ENCODE assay signal across 3 cellular contexts in genomic region chr2:64845273-64845905, GRCh38.
TF ChIP-seq lines count a peak whose summit lies in the region.

No MANE protein-coding gene starts in this region.

TF ChIP-seq in SK-N-SH treated with all-trans-retinoic acid at 6 μM for 48 hours, 23 proteins besides CTCF, POLR2A, EP300 and RAD21 (continued from another document):
- TF ChIP-seq ZNF565 (CRISPR knock-in tag; conservative IDR thresholded peaks at IDR 0.05; ENCODE audit: low read depth) (no peak), GLIS3 (CRISPR knock-in tag; IDR thresholded peaks at IDR 0.05) (no peak), ZFP30 (CRISPR knock-in tag; IDR thresholded peaks at IDR 0.05) (no peak), SNAI2 (CRISPR knock-in tag; IDR thresholded peaks at IDR 0.05) (no peak)
- TF ChIP-seq, protein P1, sequence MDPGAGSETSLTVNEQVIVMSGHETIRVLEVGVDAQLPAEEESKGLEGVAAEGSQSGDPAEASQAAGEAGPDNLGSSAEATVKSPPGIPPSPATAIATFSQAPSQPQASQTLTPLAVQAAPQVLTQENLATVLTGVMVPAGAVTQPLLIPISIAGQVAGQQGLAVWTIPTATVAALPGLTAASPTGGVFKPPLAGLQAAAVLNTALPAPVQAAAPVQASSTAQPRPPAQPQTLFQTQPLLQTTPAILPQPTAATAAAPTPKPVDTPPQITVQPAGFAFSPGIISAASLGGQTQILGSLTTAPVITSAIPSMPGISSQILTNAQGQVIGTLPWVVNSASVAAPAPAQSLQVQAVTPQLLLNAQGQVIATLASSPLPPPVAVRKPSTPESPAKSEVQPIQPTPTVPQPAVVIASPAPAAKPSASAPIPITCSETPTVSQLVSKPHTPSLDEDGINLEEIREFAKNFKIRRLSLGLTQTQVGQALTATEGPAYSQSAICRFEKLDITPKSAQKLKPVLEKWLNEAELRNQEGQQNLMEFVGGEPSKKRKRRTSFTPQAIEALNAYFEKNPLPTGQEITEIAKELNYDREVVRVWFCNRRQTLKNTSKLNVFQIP (CRISPR knock-in tag; IDR thresholded peaks at IDR 0.05; ENCODE audit: borderline replicate concordance, low read depth) = no peak
TF ChIP-seq in SK-N-SH treated with all-trans-retinoic acid at 6 μM for 48 hours: peak in this region for 1.

TF ChIP-seq in SK-N-SH, 30 proteins besides CTCF, POLR2A, EP300 and RAD21 (continued from another document):
- no peak for TF ChIP-seq GATA2 (CRISPR knock-in tag; IDR thresholded peaks at IDR 0.05)
- no peak for TF ChIP-seq TCF12 (IDR thresholded peaks at IDR 0.05)
- no peak for TF ChIP-seq IRF3 (IDR thresholded peaks at IDR 0.05; ENCODE audit: low read depth, low read length)
- no peak for TF ChIP-seq REST (IDR thresholded peaks at IDR 0.05; ENCODE audit: low read depth, low read length)
- no peak for TF ChIP-seq NFIC (IDR thresholded peaks at IDR 0.05; ENCODE audit: borderline replicate concordance)
- no peak for TF ChIP-seq RFX5 (IDR thresholded peaks at IDR 0.05; ENCODE audit: low read length)

TF ChIP-seq in IMR-90, 13 proteins besides CTCF, POLR2A, EP300 and RAD21 (continued from another document):
- TF ChIP-seq, protein P2, sequence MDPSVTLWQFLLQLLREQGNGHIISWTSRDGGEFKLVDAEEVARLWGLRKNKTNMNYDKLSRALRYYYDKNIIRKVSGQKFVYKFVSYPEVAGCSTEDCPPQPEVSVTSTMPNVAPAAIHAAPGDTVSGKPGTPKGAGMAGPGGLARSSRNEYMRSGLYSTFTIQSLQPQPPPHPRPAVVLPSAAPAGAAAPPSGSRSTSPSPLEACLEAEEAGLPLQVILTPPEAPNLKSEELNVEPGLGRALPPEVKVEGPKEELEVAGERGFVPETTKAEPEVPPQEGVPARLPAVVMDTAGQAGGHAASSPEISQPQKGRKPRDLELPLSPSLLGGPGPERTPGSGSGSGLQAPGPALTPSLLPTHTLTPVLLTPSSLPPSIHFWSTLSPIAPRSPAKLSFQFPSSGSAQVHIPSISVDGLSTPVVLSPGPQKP (IDR thresholded peaks at IDR 0.05; ENCODE audit: borderline replicate concordance, low read depth, low read length) = no peak
- no peak for TF ChIP-seq CEBPB (IDR thresholded peaks at IDR 0.05; ENCODE audit: low read depth, low read length)
- TF ChIP-seq RCOR1 (IDR thresholded peaks at IDR 0.05; ENCODE audit: insufficient replicate concordance, low read length) = no peak
- TF ChIP-seq BHLHE40 (IDR thresholded peaks at IDR 0.05; ENCODE audit: low read depth, low read length) = no peak
- no peak for TF ChIP-seq MAZ (IDR thresholded peaks at IDR 0.05; ENCODE audit: borderline replicate concordance, low read depth, low read length)
